ENCODE assay signal across 8 cellular contexts in the genomic region with DNA sequence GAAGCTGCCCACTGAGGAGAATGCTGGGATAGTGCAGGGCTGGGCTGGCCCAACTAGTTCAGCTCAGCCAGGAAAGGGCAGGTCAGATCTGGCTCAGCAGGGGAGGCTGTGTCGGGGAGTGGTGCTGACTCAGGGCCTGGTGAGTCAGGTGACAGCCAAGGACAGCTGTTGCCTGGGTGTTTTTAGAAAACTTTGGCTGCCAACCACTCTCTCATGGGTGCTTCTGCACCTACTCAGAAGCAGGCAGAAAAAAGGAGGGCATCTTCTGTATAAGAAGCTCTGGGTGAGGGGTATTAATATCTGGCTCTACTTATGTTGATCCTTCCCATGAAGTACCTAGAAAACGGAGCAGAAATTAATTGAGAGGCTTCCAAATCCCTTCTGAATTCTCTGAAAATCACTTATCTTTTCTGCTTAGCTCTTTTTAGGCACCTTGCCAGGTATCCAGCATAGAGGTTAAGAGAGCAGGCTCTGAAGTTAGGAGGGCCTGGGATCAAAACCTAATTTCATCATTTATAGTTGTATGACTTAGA. TPM values are rescaled to one million over a fixed set of nuclear protein-coding genes. Genes with fewer than 3 reads are reported as not detected.
DNase-seq lines count a peak whose midpoint lies in the region; ATAC-seq, FAIRE-seq and TF ChIP-seq lines count a peak whose summit lies in the region.

No MANE protein-coding gene starts in this region.

- FAIRE-seq in GM12891 (lab: Jason Lieb, UNC): no peak

- H3K4me1 ChIP-seq in prostate gland (replicated peaks): no peaks in the 10 kb centered on the region

- ATAC-seq in Right ventricle myocardium inferior: peak; percentile 96

- H3K27ac ChIP-seq in prostate gland: peak overlapping the region in 1 of 2 donors; percentile 32

- no peaks in the 10 kb centered on the region for H3K27me3 ChIP-seq in prostate gland (replicated peaks; ENCODE audit: insufficient read depth)

- intact Hi-C loops in Right ventricle myocardium inferior (cut with DNase I): no loop called here
- intact Hi-C loops in prostate gland (cut with DNase I): no loop called here

- WGBS in prostate gland: 13% methylated on average over 2 of the region's 2 CpGs

- no peak for TF ChIP-seq CTCF in prostate gland (IDR thresholded peaks at IDR 0.05)

- DNase-seq in NCI-H146 (lab: John Stamatoyannopoulos, UW) (peak; percentile 45), NCI-H146 treated with DMSO at 0.1 percent for 48 hours (lab: John Stamatoyannopoulos, UW; ENCODE audit: unreplicated experiment) (no peak), NCI-H1105 treated with DMSO at 0.1 percent for 48 hours (lab: John Stamatoyannopoulos, UW) (peak; percentile 74), activated T-cell treated with anti-CD3 and anti-CD28 coated beads for 48 hours (ENCODE audit: low read depth) (peak; percentile 38), Right ventricle myocardium inferior (ENCODE audit: missing footprints) (peak; percentile 80), prostate gland (ENCODE audit: low spot score) (peak; percentile 74), GM12891 (ENCODE audit: insufficient read length, low spot score) (no peak), GM19240 (ENCODE audit: insufficient read length, low spot score) (no peak)

- H3K9me3 ChIP-seq in prostate gland: no peaks in the 10 kb centered on the region

- peak; percentile 45 for TF ChIP-seq POLR2A in prostate gland (IDR thresholded peaks at IDR 0.05)
- TF ChIP-seq POLR2A in GM12891 (IDR thresholded peaks at IDR 0.05; ENCODE audit: low read depth, low read length): no peak

- H3K36me3 ChIP-seq in prostate gland: no peaks in the 10 kb centered on the region

- H3K4me3 ChIP-seq in prostate gland: no peak overlapping the region

TF ChIP-seq in GM12891, 5 proteins besides CTCF, POLR2A, EP300 and RAD21:
- TF ChIP-seq SPI1 (IDR thresholded peaks at IDR 0.05; ENCODE audit: low read depth, low read length): no peak
- no peak for TF ChIP-seq POLR2AphosphoS5 (IDR thresholded peaks at IDR 0.05; ENCODE audit: low read depth, low read length)
- TF ChIP-seq POU2F2 (IDR thresholded peaks at IDR 0.05; ENCODE audit: low read depth, low read length): no peak
- no peak for TF ChIP-seq PAX5 (IDR thresholded peaks at IDR 0.05; ENCODE audit: insufficient read depth, low read length, severe bottlenecking)
- TF ChIP-seq TAF1 (IDR thresholded peaks at IDR 0.05; ENCODE audit: low read depth, low read length): no peak

RNA-seq across cellular contexts. Expression of a gene that starts 15.6 kb away (rescaled TPM):
- total RNA-seq in Right ventricle myocardium inferior: 96.7 TPM
- total RNA-seq in prostate gland: 100 to 1,000 TPM; 118 to 139 TPM
- polyA plus RNA-seq in GM12891 (2012; ENCODE audit: low read depth, missing spikeins): 38.2 TPM

RNA-seq across cellular contexts. Expression of a gene that starts 36.0 kb away (rescaled TPM):
- 3.1 TPM for total RNA-seq in Right ventricle myocardium inferior
- total RNA-seq in prostate gland: 10 to 100 TPM in 1 of 2 donors, 1 to 10 TPM in 1; 2.6 to 24.4 TPM
- polyA plus RNA-seq in GM12891 (2012; ENCODE audit: low read depth, missing spikeins): 0.24 TPM

Comparison
In these comparisons a context has a peak if more than half of its experiments do, and no peak if none do; other contexts are left out.
1. DNase-seq: peak in NCI-H146 (single experiment), NCI-H1105 treated with DMSO at 0.1 percent for 48 hours (single experiment), activated T-cell treated with anti-CD3 and anti-CD28 coated beads for 48 hours (single experiment), Right ventricle myocardium inferior (single experiment) and prostate gland (single experiment); none in NCI-H146 treated with DMSO at 0.1 percent for 48 hours (single experiment), GM12891 (single experiment) and GM19240 (single experiment).